12 cellular contexts compared by ENCODE assay signal in the genomic region with DNA sequence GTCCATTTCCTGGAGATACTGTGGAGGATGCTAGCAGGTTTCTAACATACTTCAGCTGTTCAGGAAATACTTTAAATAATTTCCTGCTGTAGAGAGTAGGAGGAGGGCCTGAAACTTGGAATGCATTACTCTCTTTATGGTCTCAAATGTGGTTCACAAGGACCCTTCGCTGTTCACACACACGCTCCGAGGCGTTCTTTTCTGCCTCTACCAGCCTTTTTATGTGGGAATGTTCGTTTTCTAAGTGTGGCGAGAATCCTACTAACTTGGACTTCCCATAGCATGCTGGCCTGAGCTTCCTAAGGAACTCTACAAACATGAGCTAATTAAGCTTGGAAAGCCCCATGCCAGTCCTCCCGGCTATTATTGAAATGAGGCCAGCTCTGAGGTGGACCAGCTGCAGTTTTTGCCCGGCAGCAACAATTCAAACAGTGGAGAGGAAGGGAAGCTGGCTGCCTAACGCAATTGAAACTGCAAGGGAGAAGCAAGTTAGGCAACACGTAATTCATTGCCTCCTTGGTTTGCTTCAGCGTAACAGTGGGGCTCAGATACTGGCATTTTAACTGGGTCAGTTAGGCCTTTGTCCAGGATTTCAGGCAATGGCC. TPM values are rescaled to one million over a fixed set of nuclear protein-coding genes. Genes with fewer than 3 reads are reported as not detected.
A peak's percentile ranks its signal among the peaks of the same experiment; 100 is the strongest.
DNase-seq lines count a peak whose midpoint lies in the region; ATAC-seq and TF ChIP-seq lines count a peak whose summit lies in the region.
"Had no signal": no experiment of that assay in that cellular context is flagged by ENCODE, and none has a peak within 500 bp of the region (broad histone marks: within the 10 kb centered on the region; RNA-seq: fewer than 3 reads in every experiment).

No MANE protein-coding gene starts in this region.

- no peak overlapping the region for H3K4me3 ChIP-seq in SK-N-SH (ENCODE audit: low read depth in 2 of 2, low read length in 1 of 2)
- H3K4me3 ChIP-seq: ovary had no signal

- H3F3A ChIP-seq in SK-N-SH (replicated peaks; ENCODE audit: insufficient read depth): peaks cover 16% of the 10 kb centered on the region

- H3K9ac ChIP-seq in SK-N-SH: peak overlapping the region; percentile 38; the same call in 1 of the 2 replicates

- ATAC-seq in HG03565 (IDR thresholded peaks at IDR 0.05; ENCODE audit: unreplicated experiment) (no peak), GM21381 (IDR thresholded peaks at IDR 0.05; ENCODE audit: unreplicated experiment) (no peak)
- ATAC-seq: HCT116; stimulated activated naive CD8-positive, alpha-beta T cell treated with anti-CD3 and anti-CD28 coated beads, Interleukin-15, amount 100 ng/mL, for 72 hours had no signal

- no peak for TF ChIP-seq RAD21 in SK-N-SH (IDR thresholded peaks at IDR 0.05; ENCODE audit: low read length)

- no peaks in the 10 kb centered on the region for H3K36me3 ChIP-seq in SK-N-SH (replicated peaks in 1 of 2; ENCODE audit: control insufficient read depth in 1 of 2, insufficient read depth in 2 of 2, low read length in 1 of 2)
- H3K36me3 ChIP-seq: ovary had no signal

- no peaks in the 10 kb centered on the region for H3K79me2 ChIP-seq in SK-N-SH (ENCODE audit: insufficient read depth)

- TF ChIP-seq CTCF in SK-N-SH (IDR thresholded peaks at IDR 0.05): no peak
- no peak for TF ChIP-seq CTCF in GM10248 (IDR thresholded peaks at IDR 0.05; ENCODE audit: control extremely low read depth, extremely low read depth, low read depth, missing control alignments)

- POLR2A ChIA-PET in SK-N-SH (lab: Yijun Ruan, JAX): no interaction called here
- POLR2A ChIA-PET in GM10248 (lab: Yijun Ruan, JAX): no interaction called here

- CTCF ChIA-PET in SK-N-SH (lab: Yijun Ruan, JAX): interaction anchor here (2.6 kb wide), 1 partner anchor 146 kb away, joined by 8 read pairs; no protein-coding TSS in a partner anchor
- CTCF ChIA-PET in GM10248 (lab: Yijun Ruan, JAX): interaction anchor here (1.3 kb wide), 1 partner anchor 146 kb away, joined by 3 read pairs; no protein-coding TSS in a partner anchor

- H3K9me2 ChIP-seq in SK-N-SH: no peaks in the 10 kb centered on the region

- no peaks in the 10 kb centered on the region for H3K27me3 ChIP-seq in SK-N-SH (ENCODE audit: insufficient read depth)
- H3K27me3 ChIP-seq: ovary had no signal

- no peaks in the 10 kb centered on the region for H4K20me1 ChIP-seq in SK-N-SH (ENCODE audit: insufficient read depth)

- H3K27ac ChIP-seq in SK-N-SH (ENCODE audit: low read depth in 2 of 2, low read length in 1 of 2): peak overlapping the region; percentile 60 to 67; a peak in 3 of 4 replicates
- H3K27ac ChIP-seq: ovary had no signal

- peak overlapping the region; percentile 92 for H2AFZ ChIP-seq in SK-N-SH (ENCODE audit: low read depth)

- H3K4me1 ChIP-seq in SK-N-SH (ENCODE audit: control insufficient read depth in 1 of 2, insufficient read depth in 2 of 2, low read depth in 1 of 2, low read length in 1 of 2): peaks cover 0 to 20% of the 10 kb centered on the region in 2 experiments; a peak in 2 of 4 replicates

- peak overlapping the region; percentile 64 for H3K4me2 ChIP-seq in SK-N-SH

- H3K9me3 ChIP-seq in SK-N-SH: no peaks in the 10 kb centered on the region
- H3K9me3 ChIP-seq: ovary had no signal

- WGBS in SK-N-SH (ENCODE audit: low lambda C conversion rate): 63% methylated on average over 11 of the region's 11 CpGs

- no peak for TF ChIP-seq EP300 in SK-N-SH (IDR thresholded peaks at IDR 0.05; ENCODE audit: borderline replicate concordance in 1 of 2, low read depth in 1 of 2, low read length in 1 of 2)

- DNase-seq in ELR (ENCODE audit: low read depth) (peak; percentile 53), SK-N-SH (no peak), globus pallidus (ENCODE audit: low spot score) (peak; percentile 35), renal cortical epithelial cell (ENCODE audit: low read depth) (peak; percentile 61), NCI-H748 (lab: John Stamatoyannopoulos, UW; ENCODE audit: unreplicated experiment) (no peak), GM10248 (ENCODE audit: extremely low spot score) (no peak)
- DNase-seq: KBM-7; ovary; stimulated activated naive CD8-positive, alpha-beta T cell treated with anti-CD3 and anti-CD28 coated beads, Interleukin-15, amount 100 ng/mL, for 72 hours had no signal

TF ChIP-seq in SK-N-SH, 30 proteins besides CTCF, POLR2A, EP300 and RAD21:
- 0 out of 2 replicates have a peak, but pooled peaks have one; percentile 20 for TF ChIP-seq NFIC (IDR thresholded peaks at IDR 0.05; ENCODE audit: borderline replicate concordance)
- peak; percentile 55 for TF ChIP-seq TCF12 (IDR thresholded peaks at IDR 0.05)
- TF ChIP-seq, protein P1, sequence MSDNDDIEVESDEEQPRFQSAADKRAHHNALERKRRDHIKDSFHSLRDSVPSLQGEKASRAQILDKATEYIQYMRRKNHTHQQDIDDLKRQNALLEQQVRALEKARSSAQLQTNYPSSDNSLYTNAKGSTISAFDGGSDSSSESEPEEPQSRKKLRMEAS (IDR thresholded peaks at IDR 0.05; ENCODE audit: low read depth): 0 out of 2 replicates have a peak, but pooled peaks have one; percentile 8
- no peak for TF ChIP-seq POLR2AphosphoS5 (IDR thresholded peaks at IDR 0.05; ENCODE audit: low read depth, low read length)
- TF ChIP-seq TEAD4 (IDR thresholded peaks at IDR 0.05; ENCODE audit: borderline replicate concordance, insufficient read depth): 0 out of 2 replicates have a peak, but pooled peaks have one; percentile 44

RNA-seq across cellular contexts. Expression of a gene that starts 18.9 kb away (rescaled TPM):
- 122 and 139 TPM in 2 replicates for polyA plus RNA-seq in SK-N-SH (2012; rRNA removed)
- polyA plus RNA-seq in SK-N-SH (2012; cell fraction: cytosol; rRNA removed): 122 and 123 TPM in 2 replicates
- 71.3 and 114 TPM in 2 replicates for polyA plus RNA-seq in SK-N-SH (2012; cell fraction: nucleus; rRNA removed)
- total RNA-seq in renal cortical epithelial cell: 72.1 and 115 TPM in 2 replicates

RNA-seq across cellular contexts. Expression of a gene that starts 58.1 kb away (rescaled TPM):
- 21.2 and 22.9 TPM in 2 replicates for polyA plus RNA-seq in SK-N-SH (2012; rRNA removed)
- polyA plus RNA-seq in SK-N-SH (2012; cell fraction: cytosol; rRNA removed): 23.1 and 23.4 TPM in 2 replicates
- polyA plus RNA-seq in SK-N-SH (2012; cell fraction: nucleus; rRNA removed): 9.6 and 13.8 TPM in 2 replicates
- total RNA-seq in renal cortical epithelial cell: 8.5 and 9.7 TPM in 2 replicates

Comparison
In these comparisons a context has a peak if more than half of its experiments do, and no peak if none do; other contexts are left out.
1. DNase-seq: peak in ELR (single experiment), globus pallidus (single experiment) and renal cortical epithelial cell (single experiment); none in SK-N-SH (single experiment), NCI-H748 (single experiment) and GM10248 (single experiment).